22 cellular contexts compared by ENCODE assay signal in the genomic region with DNA sequence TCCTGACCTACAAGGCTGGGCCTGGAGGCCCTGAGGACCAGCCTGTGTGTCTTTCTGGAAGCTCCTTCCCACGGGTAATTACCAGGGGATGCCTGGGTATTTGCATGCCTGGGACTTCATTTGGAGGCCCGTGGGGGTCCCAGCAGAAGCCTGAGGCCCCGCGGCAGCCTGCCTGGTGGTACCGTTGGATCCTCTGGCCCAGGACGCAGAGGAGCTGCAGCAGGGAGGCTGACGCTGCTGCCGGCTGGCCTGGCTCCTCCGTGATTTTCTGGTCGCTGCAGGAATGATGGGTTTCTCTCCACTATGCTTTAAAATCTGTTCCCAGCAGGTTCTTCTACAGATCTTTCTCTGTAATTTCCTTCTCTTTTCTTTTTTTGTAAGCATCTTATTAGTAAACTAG. TPM values are rescaled to one million over a fixed set of nuclear protein-coding genes. Genes with fewer than 3 reads are reported as not detected.
DNase-seq lines count a peak whose midpoint lies in the region; ATAC-seq and TF ChIP-seq lines count a peak whose summit lies in the region.
"Had no signal": no experiment of that assay in that cellular context is flagged by ENCODE, and none has a peak within 500 bp of the region (broad histone marks: within the 10 kb centered on the region; RNA-seq: fewer than 3 reads in every experiment).

No MANE protein-coding gene starts in this region.

- no peak overlapping the region for H2AFZ ChIP-seq in OCI-LY1 (ENCODE audit: low read length)
- H2AFZ ChIP-seq in neuronal stem cell (ENCODE audit: low read length) = no peak overlapping the region
- H2AFZ ChIP-seq: GM23248 had no signal

- H3K4me3 ChIP-seq in OCI-LY1 (ENCODE audit: low read depth, low read length, poor library complexity, severe bottlenecking) (no peak overlapping the region), neuronal stem cell (ENCODE audit: low read length in 2 of 2) (no peak overlapping the region)
- H3K4me3 ChIP-seq: A549, GM23248 had no signal

- no peak overlapping the region for H2BK15ac ChIP-seq in neuronal stem cell (ENCODE audit: low read length)

- POLR2A ChIA-PET in activated CD4-positive, alpha-beta T cell treated with anti-CD3 and anti-CD28 coated beads, Interleukin-2, amount 10 ng/mL, durations not matched to agents 7 days and 5 days (lab: Charles Lee) = no interaction called here
- POLR2A ChIA-PET in WTC11 (lab: Charles Lee) = interaction anchor here (1.3 to 1.7 kb wide), 2 partner anchors 10 to 14 kb away, joined by 4 to 5 read pairs; a partner anchor contains a TSS

- CTCF ChIA-PET in activated CD4-positive, alpha-beta T cell treated with anti-CD3 and anti-CD28 coated beads, Interleukin-2, amount 10 ng/mL, durations not matched to agents 7 days and 5 days (lab: Charles Lee) = interaction anchor here (0.8 to 1.7 kb wide), 4 partner anchors 9 to 32 kb away, joined by 3 to 5 read pairs (median 4); a partner anchor contains a TSS
- CTCF ChIA-PET in WTC11 (lab: Charles Lee) = interaction anchor here (0.6 to 2.2 kb wide), 23 partner anchors 9 to 394 kb away, joined by 3 to 17 read pairs (median 4); a partner anchor contains a TSS

- intact Hi-C loops in activated CD4-positive, alpha-beta T cell treated with anti-CD3 and anti-CD28 coated beads, Interleukin-2, amount 10 ng/mL, durations not matched to agents 24 days and 14 days (cut with micrococcal nuclease) = no loop called here
- intact Hi-C loops in left colon (cut with DNase I, micrococcal nuclease) = no loop called here

- no peak overlapping the region for H3K23ac ChIP-seq in neuronal stem cell (ENCODE audit: low read depth, low read length, poor library complexity)

- H3K79me2 ChIP-seq in OCI-LY1 (ENCODE audit: insufficient read depth, low read length) = no peaks in the 10 kb centered on the region

- H2BK12ac ChIP-seq in neuronal stem cell (ENCODE audit: low read length) = no peak overlapping the region

- no peak overlapping the region for H2AK5ac ChIP-seq in neuronal stem cell (ENCODE audit: low read depth, low read length)

- WGBS in neuronal stem cell (ENCODE audit: extremely low coverage in 2 of 2, insufficient read length in 2 of 2, insufficient replicate concordance in 1 of 2), 2 donors = no CpG with 5 or more reads among the region's 10 CpGs

- no peak for TF ChIP-seq CTCF in OCI-LY1 (IDR thresholded peaks at IDR 0.05; ENCODE audit: low read length)
- TF ChIP-seq CTCF in WTC11 (IDR thresholded peaks at IDR 0.05) = no peak

- H3K36me3 ChIP-seq in OCI-LY1 (ENCODE audit: insufficient read depth, low read length) (peaks cover 20% of the 10 kb centered on the region; the same call in 1 of the 2 replicates), neuronal stem cell (replicated peaks in 1 of 2; ENCODE audit: control insufficient read depth in 2 of 2, insufficient read depth in 2 of 2, low read length in 2 of 2) (peaks cover 14 to 18% of the 10 kb centered on the region in 2 donors)
- H3K36me3 ChIP-seq: BE2C had no signal

- no peak overlapping the region for H3K4ac ChIP-seq in neuronal stem cell (ENCODE audit: low read length)

- peak overlapping the region; percentile 66 for H2BK5ac ChIP-seq in neuronal stem cell (ENCODE audit: low read length)

- H3K4me1 ChIP-seq in OCI-LY1 (ENCODE audit: insufficient read depth, low read length, severe bottlenecking) (peaks cover 29% of the 10 kb centered on the region), neuronal stem cell (ENCODE audit: control insufficient read depth in 2 of 2, insufficient read depth in 1 of 2, low read depth in 1 of 2, low read length in 2 of 2) (peaks cover 2% of the 10 kb centered on the region in 2 donors)
- H3K4me1 ChIP-seq: BE2C had no signal

- peaks cover 3% of the 10 kb centered on the region for H3K9me3 Mint-ChIP-seq in activated CD4-positive, alpha-beta T cell treated with anti-CD3 and anti-CD28 coated beads, Interleukin-2, amount 10 ng/mL, durations not matched to agents 7 days and 5 days
- peaks cover 8% of the 10 kb centered on the region for H3K9me3 Mint-ChIP-seq in activated CD4-positive, alpha-beta T cell treated with anti-CD3 and anti-CD28 coated beads, Interleukin-2, amount 10 ng/mL, durations not matched to agents 24 days and 14 days
- H3K9me3 Mint-ChIP-seq in WTC11 = peaks cover 9% of the 10 kb centered on the region; the same call in 1 of the 2 replicates
- H3K9me3 Mint-ChIP-seq: CD4-positive, CD25-positive, alpha-beta regulatory T cell; CD8-positive, alpha-beta T cell had no signal

- H3K27ac ChIP-seq in OCI-LY1 (ENCODE audit: low read depth, low read length, poor library complexity, severe bottlenecking) (peak overlapping the region; percentile 79), neuronal stem cell (replicated peaks; ENCODE audit: low read length) (no peak overlapping the region)
- H3K27ac ChIP-seq: 22Rv1, A549, C4-2B, GM23248 had no signal

- H3K4me2 ChIP-seq in OCI-LY1 (ENCODE audit: low read length) (peak overlapping the region; percentile 46), neuronal stem cell (ENCODE audit: insufficient read depth, low read length, poor library complexity, severe bottlenecking) (no peak overlapping the region)
- H3K4me2 ChIP-seq: A549 had no signal

- H3K9me2 ChIP-seq in OCI-LY1 (ENCODE audit: low read depth, low read length) = no peaks in the 10 kb centered on the region

- peaks cover 13% of the 10 kb centered on the region for H3K36me3 Mint-ChIP-seq in activated CD4-positive, alpha-beta T cell treated with anti-CD3 and anti-CD28 coated beads, Interleukin-2, amount 10 ng/mL, durations not matched to agents 7 days and 5 days (ENCODE audit: low read depth)
- H3K36me3 Mint-ChIP-seq in activated CD4-positive, alpha-beta T cell treated with anti-CD3 and anti-CD28 coated beads, Interleukin-2, amount 10 ng/mL, durations not matched to agents 24 days and 14 days (ENCODE audit: low read depth) = peaks cover 17% of the 10 kb centered on the region
- H3K36me3 Mint-ChIP-seq in WTC11 = no peaks in the 10 kb centered on the region

- ATAC-seq in WTC11 (no peak), left colon (no peak)
- ATAC-seq: CD8-positive, alpha-beta T cell had no signal

- no peak overlapping the region for H4K8ac ChIP-seq in neuronal stem cell (ENCODE audit: low read depth, low read length)

- peaks cover 12% of the 10 kb centered on the region for H3K4me1 Mint-ChIP-seq in activated CD4-positive, alpha-beta T cell treated with anti-CD3 and anti-CD28 coated beads, Interleukin-2, amount 10 ng/mL, durations not matched to agents 7 days and 5 days
- peaks cover 6% of the 10 kb centered on the region for H3K4me1 Mint-ChIP-seq in activated CD4-positive, alpha-beta T cell treated with anti-CD3 and anti-CD28 coated beads, Interleukin-2, amount 10 ng/mL, durations not matched to agents 24 days and 14 days
- peaks cover 9% of the 10 kb centered on the region for H3K4me1 Mint-ChIP-seq in WTC11

- no peak overlapping the region for H3K4me3 Mint-ChIP-seq in activated CD4-positive, alpha-beta T cell treated with anti-CD3 and anti-CD28 coated beads, Interleukin-2, amount 10 ng/mL, durations not matched to agents 7 days and 5 days
- no peak overlapping the region for H3K4me3 Mint-ChIP-seq in activated CD4-positive, alpha-beta T cell treated with anti-CD3 and anti-CD28 coated beads, Interleukin-2, amount 10 ng/mL, durations not matched to agents 24 days and 14 days
- no peak overlapping the region for H3K4me3 Mint-ChIP-seq in WTC11
- H3K4me3 Mint-ChIP-seq: CD8-positive, alpha-beta T cell had no signal

- H3K9me3 ChIP-seq in OCI-LY1 (ENCODE audit: low read length) = no peaks in the 10 kb centered on the region
- H3K9me3 ChIP-seq in neuronal stem cell (replicated peaks in 1 of 2; ENCODE audit: control insufficient read depth in 2 of 2, insufficient read depth in 1 of 2, low read depth in 1 of 2, low read length in 2 of 2) = peaks cover 0 to 2% of the 10 kb centered on the region in 2 donors
- H3K9me3 ChIP-seq: A549, BE2C, Caco-2 had no signal

- no peaks in the 10 kb centered on the region for H3K27me3 ChIP-seq in OCI-LY1 (ENCODE audit: insufficient read depth, low read length)
- H3K27me3 ChIP-seq in neuronal stem cell (ENCODE audit: control insufficient read depth in 3 of 3, insufficient read depth in 3 of 3, low read depth in 1 of 3, low read length in 3 of 3) = no peaks in the 10 kb centered on the region
- H3K27me3 ChIP-seq: BE2C had no signal

- H3K18ac ChIP-seq in neuronal stem cell (ENCODE audit: low read length) = no peak overlapping the region

- DNase-seq in activated CD4-positive, alpha-beta T cell treated with anti-CD3 and anti-CD28 coated beads, Interleukin-2, amount 10 ng/mL, durations not matched to agents 7 days and 5 days = no peak
- DNase-seq in activated CD4-positive, alpha-beta T cell treated with anti-CD3 and anti-CD28 coated beads, Interleukin-2, amount 10 ng/mL, durations not matched to agents 24 days and 14 days = no peak
- DNase-seq in WTC11 (ENCODE audit: low spot score) (no peak), neuronal stem cell (ENCODE audit: low spot score) (no peak), left colon (no peak), OCI-M2 (lab: John Stamatoyannopoulos, UW; ENCODE audit: unreplicated experiment) (no peak), NCI-H2196 (lab: John Stamatoyannopoulos, UW; ENCODE audit: unreplicated experiment) (no peak)
- DNase-seq: ACHN; AML-193; Caco-2; CD4-positive, CD25-positive, alpha-beta regulatory T cell; CD8-positive, alpha-beta T cell; DMS153; DND-41; GM23248; HCEC 1CT had no signal

- peak overlapping the region; percentile 0 for H3K27ac Mint-ChIP-seq in activated CD4-positive, alpha-beta T cell treated with anti-CD3 and anti-CD28 coated beads, Interleukin-2, amount 10 ng/mL, durations not matched to agents 7 days and 5 days
- no peak overlapping the region for H3K27ac Mint-ChIP-seq in activated CD4-positive, alpha-beta T cell treated with anti-CD3 and anti-CD28 coated beads, Interleukin-2, amount 10 ng/mL, durations not matched to agents 24 days and 14 days
- peak overlapping the region; percentile 7; the same call in 1 of the 2 replicates for H3K27ac Mint-ChIP-seq in WTC11
- H3K27ac Mint-ChIP-seq: CD4-positive, CD25-positive, alpha-beta regulatory T cell; CD8-positive, alpha-beta T cell had no signal

- H3K9ac ChIP-seq in OCI-LY1 (ENCODE audit: low read length) = peak overlapping the region; percentile 19; the same call in 1 of the 2 replicates
- no peak overlapping the region for H3K9ac ChIP-seq in neuronal stem cell (ENCODE audit: low read depth, low read length, poor library complexity)
- H3K9ac ChIP-seq: GM23248 had no signal

- no peaks in the 10 kb centered on the region; the same call in 1 of the 2 replicates for H3F3A ChIP-seq in OCI-LY1 (ENCODE audit: insufficient read depth, low read length)

- no peak overlapping the region for H3K14ac ChIP-seq in neuronal stem cell (ENCODE audit: low read length)

- no peak overlapping the region for H2BK120ac ChIP-seq in neuronal stem cell (ENCODE audit: low read depth, low read length)

- no peaks in the 10 kb centered on the region for H4K20me1 ChIP-seq in OCI-LY1 (ENCODE audit: insufficient read depth, low read length)

- H3K27me3 Mint-ChIP-seq in activated CD4-positive, alpha-beta T cell treated with anti-CD3 and anti-CD28 coated beads, Interleukin-2, amount 10 ng/mL, durations not matched to agents 7 days and 5 days = no peaks in the 10 kb centered on the region
- no peaks in the 10 kb centered on the region for H3K27me3 Mint-ChIP-seq in activated CD4-positive, alpha-beta T cell treated with anti-CD3 and anti-CD28 coated beads, Interleukin-2, amount 10 ng/mL, durations not matched to agents 24 days and 14 days
- H3K27me3 Mint-ChIP-seq in WTC11 (ENCODE audit: low read depth) = no peaks in the 10 kb centered on the region
- H3K27me3 Mint-ChIP-seq: CD4-positive, CD25-positive, alpha-beta regulatory T cell had no signal

- H4K91ac ChIP-seq in neuronal stem cell (ENCODE audit: low read depth, low read length, poor library complexity) = no peak overlapping the region

- H3K79me1 ChIP-seq in neuronal stem cell (ENCODE audit: low read depth, low read length) = peaks cover 29% of the 10 kb centered on the region

RNA-seq across cellular contexts. Expression of a gene that starts 6.5 kb away (rescaled TPM):
- total RNA-seq in activated CD4-positive, alpha-beta T cell treated with anti-CD3 and anti-CD28 coated beads, Interleukin-2, amount 10 ng/mL, durations not matched to agents 7 days and 5 days = 10 to 100 TPM; 19.1 to 22.5 TPM
- 13.1 and 13.5 TPM in 2 replicates for total RNA-seq in activated CD4-positive, alpha-beta T cell treated with anti-CD3 and anti-CD28 coated beads, Interleukin-2, amount 10 ng/mL, durations not matched to agents 24 days and 14 days
- total RNA-seq in WTC11 (2021) (7.5 to 10.6 TPM (median 9.2 TPM) in 3 replicates), left colon (1 to 10 TPM; 7.8 to 9.5 TPM)
- 15.0 TPM for polyA plus RNA-seq in neuronal stem cell (2013, experiment 1 of 2)
- 14.9 TPM for polyA plus RNA-seq in neuronal stem cell (2013, experiment 2 of 2)

RNA-seq across cellular contexts. Expression of a gene that starts 13.6 kb away (rescaled TPM):
- total RNA-seq in activated CD4-positive, alpha-beta T cell treated with anti-CD3 and anti-CD28 coated beads, Interleukin-2, amount 10 ng/mL, durations not matched to agents 7 days and 5 days = 1,000 to 10,000 TPM; 1,391 to 1,979 TPM
- total RNA-seq in activated CD4-positive, alpha-beta T cell treated with anti-CD3 and anti-CD28 coated beads, Interleukin-2, amount 10 ng/mL, durations not matched to agents 24 days and 14 days = 2,091 and 2,109 TPM in 2 replicates
- total RNA-seq in WTC11 (2021) (2,016 to 2,119 TPM (median 2,047 TPM) in 3 replicates), left colon (1,000 to 10,000 TPM; 1,150 to 1,291 TPM)
- 3,158 TPM for polyA plus RNA-seq in neuronal stem cell (2013, experiment 1 of 2)
- 3,117 TPM for polyA plus RNA-seq in neuronal stem cell (2013, experiment 2 of 2)

RNA-seq across cellular contexts. Expression of a gene that starts 26.8 kb away (rescaled TPM):
- total RNA-seq in activated CD4-positive, alpha-beta T cell treated with anti-CD3 and anti-CD28 coated beads, Interleukin-2, amount 10 ng/mL, durations not matched to agents 7 days and 5 days = not detected
- total RNA-seq in activated CD4-positive, alpha-beta T cell treated with anti-CD3 and anti-CD28 coated beads, Interleukin-2, amount 10 ng/mL, durations not matched to agents 24 days and 14 days = not detected in 2 replicates
- 0.99 to 1.5 TPM (median 1.4 TPM) in 3 replicates for total RNA-seq in WTC11 (2021)
- not detected for polyA plus RNA-seq in neuronal stem cell (2013, experiment 1 of 2)
- polyA plus RNA-seq in neuronal stem cell (2013, experiment 2 of 2) = not detected
- total RNA-seq in left colon = 1 to 10 TPM; 4.8 to 6.7 TPM
- total RNA-seq: CD4-positive, CD25-positive, alpha-beta regulatory T cell; CD8-positive, alpha-beta T cell; GM23248; H7 had no signal
- polyA plus RNA-seq: A549; CD4-positive, CD25-positive, alpha-beta regulatory T cell; GM23248 had no signal

RNA-seq across cellular contexts. Expression of a gene that starts 33.4 kb away (rescaled TPM):
- total RNA-seq in activated CD4-positive, alpha-beta T cell treated with anti-CD3 and anti-CD28 coated beads, Interleukin-2, amount 10 ng/mL, durations not matched to agents 7 days and 5 days = under 1 TPM; 0.64 to 0.67 TPM
- total RNA-seq in activated CD4-positive, alpha-beta T cell treated with anti-CD3 and anti-CD28 coated beads, Interleukin-2, amount 10 ng/mL, durations not matched to agents 24 days and 14 days = 2.0 and 2.1 TPM in 2 replicates
- total RNA-seq in WTC11 (2021) = 298 to 329 TPM (median 323 TPM) in 3 replicates
- polyA plus RNA-seq in neuronal stem cell (2013, experiment 1 of 2) = 59.5 TPM
- 57.4 TPM for polyA plus RNA-seq in neuronal stem cell (2013, experiment 2 of 2)
- total RNA-seq in left colon = 10 to 100 TPM; 18.2 to 45.8 TPM
